Comparison of ENCODE assay signal across 8 cellular contexts in genomic region chr16:58684001-58684353, GRCh38.
DNase-seq lines count a peak whose midpoint lies in the region; ATAC-seq and TF ChIP-seq lines count a peak whose summit lies in the region.

No MANE protein-coding gene starts in this region.

- H3K4me1 ChIP-seq in OCI-LY3 (ENCODE audit: low read length) = peaks cover 10% of the 10 kb centered on the region
- H3K4me1 ChIP-seq in muscle layer of colon (ENCODE audit: insufficient read depth, low read length) = peaks cover 10% of the 10 kb centered on the region

- H2AFZ ChIP-seq in OCI-LY3 (ENCODE audit: low read depth, low read length) = peak overlapping the region; percentile 100

- H3K27ac Mint-ChIP-seq in effector memory CD8-positive, alpha-beta T cell = peak overlapping the region; percentile 86 to 88

- H3K27ac ChIP-seq in OCI-LY3 (ENCODE audit: low read length) = no peak overlapping the region
- peak overlapping the region; percentile 72 for H3K27ac ChIP-seq in muscle layer of colon (ENCODE audit: low read depth, low read length)

- peaks cover 3% of the 10 kb centered on the region for H3K36me3 Mint-ChIP-seq in effector memory CD8-positive, alpha-beta T cell (ENCODE audit: insufficient read depth)

- H3K9me3 ChIP-seq in OCI-LY3 (ENCODE audit: insufficient read depth, low read length) = no peaks in the 10 kb centered on the region
- no peaks in the 10 kb centered on the region for H3K9me3 ChIP-seq in muscle layer of colon (ENCODE audit: low read length)

- no peaks in the 10 kb centered on the region for H4K20me1 ChIP-seq in OCI-LY3 (ENCODE audit: insufficient read depth, low read length)

- H3K4me2 ChIP-seq in OCI-LY3 (ENCODE audit: low read length) = peak overlapping the region; percentile 99

- H3K36me3 ChIP-seq in OCI-LY3 (replicated peaks; ENCODE audit: low read depth, low read length) (no peaks in the 10 kb centered on the region), muscle layer of colon (ENCODE audit: insufficient read depth, low read length) (peaks cover 5% of the 10 kb centered on the region)

- peak overlapping the region; percentile 70 for H3K9ac ChIP-seq in OCI-LY3 (ENCODE audit: low read length)
- peak overlapping the region; percentile 85 for H3K9ac ChIP-seq in muscle layer of colon (ENCODE audit: low read length)

- peak overlapping the region; percentile 86 to 87 for H3K4me3 Mint-ChIP-seq in effector memory CD8-positive, alpha-beta T cell

- H3K79me2 ChIP-seq in OCI-LY3 (ENCODE audit: low read length) = no peaks in the 10 kb centered on the region

- H3K27me3 Mint-ChIP-seq in effector memory CD8-positive, alpha-beta T cell = no peaks in the 10 kb centered on the region

- DNase-seq in effector memory CD8-positive, alpha-beta T cell = no peak
- DNase-seq in inferior parietal cortex (ENCODE audit: extremely low spot score) (no peak), NCI-H2227 (lab: John Stamatoyannopoulos, UW; ENCODE audit: unreplicated experiment) (no peak), superior temporal gyrus (ENCODE audit: extremely low spot score) (no peak)

- no peaks in the 10 kb centered on the region for H3K27me3 ChIP-seq in OCI-LY3 (ENCODE audit: low read depth, low read length)
- H3K27me3 ChIP-seq in muscle layer of colon (ENCODE audit: control insufficient read depth in 1 of 2, insufficient read depth in 2 of 2, low read length in 2 of 2) = no peaks in the 10 kb centered on the region

- ATAC-seq in GM21390 (IDR thresholded peaks at IDR 0.05; ENCODE audit: unreplicated experiment) = peak; percentile 16
- ATAC-seq in effector memory CD8-positive, alpha-beta T cell (replicated peaks) = peak; percentile 9
- no peak for ATAC-seq in GM19035 (IDR thresholded peaks at IDR 0.05; ENCODE audit: unreplicated experiment)

- H3K9me3 Mint-ChIP-seq in effector memory CD8-positive, alpha-beta T cell = no peaks in the 10 kb centered on the region

- peaks cover 24 to 26% of the 10 kb centered on the region in 2 donors for H3K4me1 Mint-ChIP-seq in effector memory CD8-positive, alpha-beta T cell (ENCODE audit: low read depth in 2 of 2)

- H3K4me3 ChIP-seq in OCI-LY3 (ENCODE audit: low read length) (peak overlapping the region; percentile 95), muscle layer of colon (ENCODE audit: low read depth in 1 of 2, low read length in 2 of 2) (peak overlapping the region; percentile 88 to 98)

- TF ChIP-seq CTCF in OCI-LY3 (IDR thresholded peaks at IDR 0.05; ENCODE audit: low read depth, low read length) = no peak
